In genomic region chr19:12939292-12939606, GRCh38 we compare ENCODE assay signal across 8 cellular contexts. TPM values are rescaled to one million over a fixed set of nuclear protein-coding genes. Genes with fewer than 3 reads are reported as not detected.
A peak's percentile ranks its signal among the peaks of the same experiment; 100 is the strongest.
DNase-seq lines count a peak whose midpoint lies in the region; ATAC-seq and TF ChIP-seq lines count a peak whose summit lies in the region.

No MANE protein-coding gene starts in this region.

- no peak for TF ChIP-seq POLR2A in spleen (IDR thresholded peaks at IDR 0.05)

- H3K9me3 ChIP-seq in adipocyte (ENCODE audit: control insufficient read depth, low read length) (no peaks in the 10 kb centered on the region), iPS-18a (ENCODE audit: control insufficient read depth, low read depth, low read length) (no peaks in the 10 kb centered on the region), spleen (no peaks in the 10 kb centered on the region)

- H3K9ac ChIP-seq in adipocyte (ENCODE audit: low read length) (peak overlapping the region; percentile 99), iPS-18a (ENCODE audit: low read length) (peak overlapping the region; percentile 88)

- peak overlapping the region; percentile 92 for H3K4me3 ChIP-seq in AG09309 (ENCODE audit: control insufficient read depth, low read depth, low read length)
- H3K4me3 ChIP-seq in LNCaP clone FGC (ENCODE audit: low read depth, low read length), result peak overlapping the region; percentile 85
- H3K4me3 ChIP-seq in adipocyte (ENCODE audit: low read length), result peak overlapping the region; percentile 97
- peak overlapping the region; percentile 97 for H3K4me3 ChIP-seq in iPS-18a (ENCODE audit: low read length)
- peak overlapping the region; percentile 56 to 100 (median 98) for H3K4me3 ChIP-seq in spleen

- DNase-seq in AG09309 (ENCODE audit: low read depth) (no peak), LNCaP clone FGC (ENCODE audit: low read depth) (no peak), adipocyte (ENCODE audit: low read depth) (peak; percentile 81), spleen (no peak), islet precursor cell (no peak), SKM-1 treated with dmso at 0.1 percent for 144 hours (lab: John Stamatoyannopoulos, UW; ENCODE audit: unreplicated experiment) (no peak)

- intact Hi-C loops in spleen (cut with DNase I; ENCODE audit: low total_unique reads), result no loop called here

- H3K27ac ChIP-seq in iPS-18a (ENCODE audit: low read length), result no peak overlapping the region
- peak overlapping the region; percentile 89 to 98 (median 95) for H3K27ac ChIP-seq in spleen

- peaks cover 34% of the 10 kb centered on the region for H3K4me1 ChIP-seq in adipocyte (ENCODE audit: control insufficient read depth, insufficient read depth, low read length)
- H3K4me1 ChIP-seq in iPS-18a (ENCODE audit: control insufficient read depth, low read depth, low read length), result peaks cover 16% of the 10 kb centered on the region
- peaks cover 40 to 79% (median 71%) of the 10 kb centered on the region in 6 donors for H3K4me1 ChIP-seq in spleen

- no peak for ATAC-seq in HG03520 (IDR thresholded peaks at IDR 0.05; ENCODE audit: unreplicated experiment)

- no peak for TF ChIP-seq CTCF in AG09309 (IDR thresholded peaks at IDR 0.05; ENCODE audit: control insufficient read depth, insufficient read depth, low read depth, low read length, missing control alignments)
- no peak for TF ChIP-seq CTCF in LNCaP clone FGC (IDR thresholded peaks at IDR 0.05; ENCODE audit: control insufficient read depth, extremely low read depth, insufficient read depth)
- TF ChIP-seq CTCF in spleen (IDR thresholded peaks at IDR 0.05 in 8 of 11, conservative IDR thresholded peaks at IDR 0.05 in 3 of 11), result no peak

- peaks cover 51% of the 10 kb centered on the region for H3K36me3 ChIP-seq in adipocyte (ENCODE audit: control insufficient read depth, insufficient read depth, low read length, severe bottlenecking)
- peaks cover 46% of the 10 kb centered on the region for H3K36me3 ChIP-seq in iPS-18a (ENCODE audit: control insufficient read depth, low read depth, low read length)
- peaks cover 5 to 50% (median 46%) of the 10 kb centered on the region in 6 donors for H3K36me3 ChIP-seq in spleen

- WGBS in spleen, 5 donors, result 0 to 1% (median 0%) methylated on average over 15 of the region's 15 CpGs

- H3K27me3 ChIP-seq in adipocyte (replicated peaks; ENCODE audit: control insufficient read depth, insufficient read depth, low read length) (no peaks in the 10 kb centered on the region), iPS-18a (ENCODE audit: control insufficient read depth, insufficient read depth, low read length) (no peaks in the 10 kb centered on the region), spleen (replicated peaks in 1 of 7) (no peaks in the 10 kb centered on the region)

RNA-seq across cellular contexts. Expression of gene CALR, which starts 0.8 kb away (rescaled TPM):
- total RNA-seq in spleen, result 100 to 1,000 TPM; 306 to 828 (median 571) TPM
- 100 to 1,000 TPM; 150 to 194 (median 193) TPM for polyA plus RNA-seq in spleen

RNA-seq across cellular contexts. Expression of gene FARSA, which starts 5.7 kb away (rescaled TPM):
- 10 to 100 TPM; 32.8 to 49.9 (median 42.2) TPM for total RNA-seq in spleen
- 10 to 100 TPM; 25.1 to 55.4 (median 36.3) TPM for polyA plus RNA-seq in spleen

RNA-seq across cellular contexts. Expression of gene RAD23A, which starts 6.4 kb away (rescaled TPM):
- total RNA-seq in spleen, result 100 to 1,000 TPM in 1 of 7 donors, 10 to 100 TPM in 6; 80.4 to 109 (median 90.8) TPM
- 100 to 1,000 TPM in 2 of 3 donors, 10 to 100 TPM in 1; 88.6 to 134 (median 115) TPM for polyA plus RNA-seq in spleen

RNA-seq across cellular contexts. Expression of gene GADD45GIP1, which starts 17.8 kb away (rescaled TPM):
- total RNA-seq in spleen, result 10 to 100 TPM; 12.8 to 33.4 (median 15.8) TPM
- 10 to 100 TPM; 39.7 to 47.9 (median 40.8) TPM for polyA plus RNA-seq in spleen

RNA-seq across cellular contexts. Expression of gene SYCE2, which starts 20.2 kb away (rescaled TPM):
- total RNA-seq in spleen, result under 1 TPM in 1 of 7 donors, not detected in 6; 0.74 TPM
- under 1 TPM; 0.29 to 0.85 (median 0.30) TPM for polyA plus RNA-seq in spleen
